In the genomic region with DNA sequence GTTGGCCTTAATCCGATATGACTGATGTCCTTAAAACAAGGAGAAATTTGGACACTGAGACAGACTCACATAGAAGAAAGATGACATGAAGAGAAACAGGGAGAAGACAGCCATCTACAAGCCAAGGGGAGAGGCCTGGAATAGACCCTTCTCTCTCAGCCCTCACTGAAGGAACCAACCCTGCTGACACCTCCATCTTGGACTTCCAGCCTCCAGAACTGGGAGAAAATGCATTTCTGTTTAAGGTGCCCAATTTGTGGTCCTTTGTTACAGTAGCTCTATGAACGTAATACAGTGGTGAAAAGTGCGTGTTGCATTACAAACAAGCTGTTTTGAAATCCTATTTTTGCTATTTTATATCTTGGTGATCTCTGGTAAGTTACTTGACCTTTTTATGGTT, we compare ENCODE assay signal across 9 cellular contexts.
"Had no signal": no experiment of that assay in that cellular context is flagged by ENCODE, and none has a peak within 500 bp of the region (broad histone marks: within the 10 kb centered on the region; RNA-seq: fewer than 3 reads in every experiment).

No MANE protein-coding gene starts in this region.

- FAIRE-seq: HepG2 had no signal

- H3K27ac ChIP-seq: GM23248, HL-60 had no signal

- H3K4me1 Mint-ChIP-seq: IgD-negative memory B cell had no signal

- ATAC-seq: HepG2 had no signal

- DNase-seq: GM23248, GOT3, H9, HCEC 1CT, HFFc6, KBM-7 had no signal

- H3K4me3 ChIP-seq: GM23248 had no signal

- H3K4me3 Mint-ChIP-seq: H9, HFFc6, IgD-negative memory B cell had no signal

- H3K27ac Mint-ChIP-seq: H9, HFFc6, IgD-negative memory B cell had no signal
